In the genomic region with DNA sequence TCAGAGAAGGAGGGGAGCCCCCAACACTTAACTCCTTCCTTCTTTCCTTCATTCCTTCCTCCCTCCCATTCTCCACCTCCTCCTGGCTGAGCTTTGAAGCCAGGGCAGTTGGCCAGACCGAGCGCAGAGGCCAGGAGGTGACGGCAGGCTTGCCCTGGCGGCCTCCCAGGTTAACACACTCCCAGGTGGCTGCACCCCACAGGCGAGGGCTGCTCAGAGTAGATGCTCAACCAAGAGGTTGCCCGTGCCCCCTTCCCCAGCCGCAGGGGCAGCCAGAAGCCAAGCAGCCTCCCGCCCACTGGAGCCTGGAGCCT, we compare ENCODE assay signal across 8 cellular contexts. TPM values are rescaled to one million over a fixed set of nuclear protein-coding genes. Genes with fewer than 3 reads are reported as not detected.
DNase-seq lines count a peak whose midpoint lies in the region; TF ChIP-seq lines count a peak whose summit lies in the region.

No MANE protein-coding gene starts in this region.

- no peak for TF ChIP-seq RAD21 in liver (IDR thresholded peaks at IDR 0.05)

- H3K36me3 Mint-ChIP-seq in T-helper 2 cell treated with Interferon-gamma antibody and Interleukin-4, amounts not matched to agents 5 μg/mL and 100 μg/mL, for 36 hours (ENCODE audit: low read depth): no peaks in the 10 kb centered on the region

- H3K9me3 Mint-ChIP-seq in T-helper 2 cell treated with Interferon-gamma antibody and Interleukin-4, amounts not matched to agents 5 μg/mL and 100 μg/mL, for 36 hours: no peaks in the 10 kb centered on the region

- 10% methylated on average over 8 of the region's 8 CpGs for WGBS in liver
- 2 to 11% methylated on average over 5 to 7 of the region's 8 CpGs for WGBS in thyroid gland, 2 donors

- no peaks in the 10 kb centered on the region for H3K27me3 ChIP-seq in liver (ENCODE audit: control insufficient read depth in 4 of 4, insufficient read depth in 4 of 4, low read length in 3 of 4)
- H3K27me3 ChIP-seq in thyroid gland: no peaks in the 10 kb centered on the region

- TF ChIP-seq POLR2A in thyroid gland (IDR thresholded peaks at IDR 0.05): no peak

- H3K4me3 ChIP-seq in liver (ENCODE audit: low read depth in 1 of 3, low read length in 3 of 3) (no peak overlapping the region), thyroid gland (replicated peaks in 1 of 3) (peak overlapping the region in 1 of 3 donors; percentile 40)

- peaks cover 12 to 23% (median 16%) of the 10 kb centered on the region in 4 donors for H3K4me1 ChIP-seq in liver (ENCODE audit: control insufficient read depth in 4 of 4, insufficient read depth in 4 of 4, low read length in 3 of 4)
- peaks cover 15 to 24% of the 10 kb centered on the region in 2 donors for H3K4me1 ChIP-seq in thyroid gland

- H3K27ac ChIP-seq in angular gyrus (ENCODE audit: low read depth, low read length) (peak overlapping the region; percentile 38), liver (ENCODE audit: low read depth in 1 of 2, low read length in 2 of 2) (peak overlapping the region; percentile 1 to 66), thyroid gland (peak overlapping the region in 2 of 3 donors; percentile 71 to 76)

- H3K4me1 Mint-ChIP-seq in T-helper 2 cell treated with Interferon-gamma antibody and Interleukin-4, amounts not matched to agents 5 μg/mL and 100 μg/mL, for 36 hours (ENCODE audit: low read depth): peaks cover 14% of the 10 kb centered on the region

- no peak for TF ChIP-seq CTCF in liver (IDR thresholded peaks at IDR 0.05; ENCODE audit: low read depth, low read length, missing input control)
- TF ChIP-seq CTCF in thyroid gland (IDR thresholded peaks at IDR 0.05): no peak

- intact Hi-C loops in thyroid gland (cut with DNase I): loop anchor here (2.0 to 10.0 kb wide), 3 partner anchors 359 to 587 kb away; a partner anchor contains a TSS

- peak overlapping the region; percentile 82 for H3K4me3 Mint-ChIP-seq in T-helper 2 cell treated with Interferon-gamma antibody and Interleukin-4, amounts not matched to agents 5 μg/mL and 100 μg/mL, for 36 hours

- H3K9me3 ChIP-seq in liver (ENCODE audit: control insufficient read depth in 4 of 4, low read length in 3 of 4) (no peaks in the 10 kb centered on the region), thyroid gland (no peaks in the 10 kb centered on the region)

- H3K27me3 Mint-ChIP-seq in T-helper 2 cell treated with Interferon-gamma antibody and Interleukin-4, amounts not matched to agents 5 μg/mL and 100 μg/mL, for 36 hours (ENCODE audit: low read depth): peaks cover 6% of the 10 kb centered on the region

- H3K36me3 ChIP-seq in liver (ENCODE audit: control insufficient read depth in 4 of 4, insufficient read depth in 3 of 4, low read depth in 1 of 4, low read length in 3 of 4) (no peaks in the 10 kb centered on the region), thyroid gland (no peaks in the 10 kb centered on the region)

- H3K9ac ChIP-seq in liver (ENCODE audit: low read depth in 1 of 2, low read length in 2 of 2): no peak overlapping the region

- no peak for DNase-seq in T-helper 2 cell treated with Interferon-gamma antibody and Interleukin-4, amounts not matched to agents 5 μg/mL and 100 μg/mL, for 36 hours (ENCODE audit: low spot score)
- DNase-seq in T-helper 2 cell (no peak), thyroid gland (peak; percentile 57 to 64), medulla oblongata (ENCODE audit: extremely low spot score) (no peak), NCI-H345 (lab: John Stamatoyannopoulos, UW) (no peak), NCI-H1048 (lab: John Stamatoyannopoulos, UW) (no peak)

- H3K27ac Mint-ChIP-seq in T-helper 2 cell treated with Interferon-gamma antibody and Interleukin-4, amounts not matched to agents 5 μg/mL and 100 μg/mL, for 36 hours: peak overlapping the region; percentile 81

TF ChIP-seq in liver, 16 proteins besides CTCF, POLR2A, EP300 and RAD21:
- no peak for TF ChIP-seq SP1 (IDR thresholded peaks at IDR 0.05)
- TF ChIP-seq GABPA (IDR thresholded peaks at IDR 0.05 in 1 of 2, conservative IDR thresholded peaks at IDR 0.05 in 1 of 2): no peak
- no peak for TF ChIP-seq JUND (IDR thresholded peaks at IDR 0.05)
- TF ChIP-seq, protein P1, sequence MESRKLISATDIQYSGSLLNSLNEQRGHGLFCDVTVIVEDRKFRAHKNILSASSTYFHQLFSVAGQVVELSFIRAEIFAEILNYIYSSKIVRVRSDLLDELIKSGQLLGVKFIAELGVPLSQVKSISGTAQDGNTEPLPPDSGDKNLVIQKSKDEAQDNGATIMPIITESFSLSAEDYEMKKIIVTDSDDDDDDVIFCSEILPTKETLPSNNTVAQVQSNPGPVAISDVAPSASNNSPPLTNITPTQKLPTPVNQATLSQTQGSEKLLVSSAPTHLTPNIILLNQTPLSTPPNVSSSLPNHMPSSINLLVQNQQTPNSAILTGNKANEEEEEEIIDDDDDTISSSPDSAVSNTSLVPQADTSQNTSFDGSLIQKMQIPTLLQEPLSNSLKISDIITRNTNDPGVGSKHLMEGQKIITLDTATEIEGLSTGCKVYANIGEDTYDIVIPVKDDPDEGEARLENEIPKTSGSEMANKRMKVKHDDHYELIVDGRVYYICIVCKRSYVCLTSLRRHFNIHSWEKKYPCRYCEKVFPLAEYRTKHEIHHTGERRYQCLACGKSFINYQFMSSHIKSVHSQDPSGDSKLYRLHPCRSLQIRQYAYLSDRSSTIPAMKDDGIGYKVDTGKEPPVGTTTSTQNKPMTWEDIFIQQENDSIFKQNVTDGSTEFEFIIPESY (IDR thresholded peaks at IDR 0.05): no peak
- TF ChIP-seq, protein P2, sequence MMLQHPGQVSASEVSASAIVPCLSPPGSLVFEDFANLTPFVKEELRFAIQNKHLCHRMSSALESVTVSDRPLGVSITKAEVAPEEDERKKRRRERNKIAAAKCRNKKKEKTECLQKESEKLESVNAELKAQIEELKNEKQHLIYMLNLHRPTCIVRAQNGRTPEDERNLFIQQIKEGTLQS (IDR thresholded peaks at IDR 0.05): no peak
- no peak for TF ChIP-seq EGR1 (IDR thresholded peaks at IDR 0.05; ENCODE audit: low read depth in 2 of 2)
- peak; percentile 23 to 44 for TF ChIP-seq HNF4A (conservative IDR thresholded peaks at IDR 0.05)
- no peak for TF ChIP-seq FOXA1 (IDR thresholded peaks at IDR 0.05)
- TF ChIP-seq RXRA (IDR thresholded peaks at IDR 0.05): no peak
- TF ChIP-seq, protein P3, sequence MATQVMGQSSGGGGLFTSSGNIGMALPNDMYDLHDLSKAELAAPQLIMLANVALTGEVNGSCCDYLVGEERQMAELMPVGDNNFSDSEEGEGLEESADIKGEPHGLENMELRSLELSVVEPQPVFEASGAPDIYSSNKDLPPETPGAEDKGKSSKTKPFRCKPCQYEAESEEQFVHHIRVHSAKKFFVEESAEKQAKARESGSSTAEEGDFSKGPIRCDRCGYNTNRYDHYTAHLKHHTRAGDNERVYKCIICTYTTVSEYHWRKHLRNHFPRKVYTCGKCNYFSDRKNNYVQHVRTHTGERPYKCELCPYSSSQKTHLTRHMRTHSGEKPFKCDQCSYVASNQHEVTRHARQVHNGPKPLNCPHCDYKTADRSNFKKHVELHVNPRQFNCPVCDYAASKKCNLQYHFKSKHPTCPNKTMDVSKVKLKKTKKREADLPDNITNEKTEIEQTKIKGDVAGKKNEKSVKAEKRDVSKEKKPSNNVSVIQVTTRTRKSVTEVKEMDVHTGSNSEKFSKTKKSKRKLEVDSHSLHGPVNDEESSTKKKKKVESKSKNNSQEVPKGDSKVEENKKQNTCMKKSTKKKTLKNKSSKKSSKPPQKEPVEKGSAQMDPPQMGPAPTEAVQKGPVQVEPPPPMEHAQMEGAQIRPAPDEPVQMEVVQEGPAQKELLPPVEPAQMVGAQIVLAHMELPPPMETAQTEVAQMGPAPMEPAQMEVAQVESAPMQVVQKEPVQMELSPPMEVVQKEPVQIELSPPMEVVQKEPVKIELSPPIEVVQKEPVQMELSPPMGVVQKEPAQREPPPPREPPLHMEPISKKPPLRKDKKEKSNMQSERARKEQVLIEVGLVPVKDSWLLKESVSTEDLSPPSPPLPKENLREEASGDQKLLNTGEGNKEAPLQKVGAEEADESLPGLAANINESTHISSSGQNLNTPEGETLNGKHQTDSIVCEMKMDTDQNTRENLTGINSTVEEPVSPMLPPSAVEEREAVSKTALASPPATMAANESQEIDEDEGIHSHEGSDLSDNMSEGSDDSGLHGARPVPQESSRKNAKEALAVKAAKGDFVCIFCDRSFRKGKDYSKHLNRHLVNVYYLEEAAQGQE (IDR thresholded peaks at IDR 0.05): no peak
- no peak for TF ChIP-seq YY1 (IDR thresholded peaks at IDR 0.05)
- TF ChIP-seq NR2F2 (IDR thresholded peaks at IDR 0.05): peak; percentile 34
- TF ChIP-seq TAF1 (conservative IDR thresholded peaks at IDR 0.05): no peak
- TF ChIP-seq, protein P4, sequence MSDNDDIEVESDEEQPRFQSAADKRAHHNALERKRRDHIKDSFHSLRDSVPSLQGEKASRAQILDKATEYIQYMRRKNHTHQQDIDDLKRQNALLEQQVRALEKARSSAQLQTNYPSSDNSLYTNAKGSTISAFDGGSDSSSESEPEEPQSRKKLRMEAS (IDR thresholded peaks at IDR 0.05): no peak
- TF ChIP-seq HNF4G (IDR thresholded peaks at IDR 0.05): no peak
- no peak for TF ChIP-seq FOXA2 (IDR thresholded peaks at IDR 0.05)
TF ChIP-seq in liver: peak in this region for 2.

RNA-seq across cellular contexts. Expression of a gene that starts 6.3 kb away (rescaled TPM):
- total RNA-seq in liver (10 to 100 TPM in 1 of 2 donors, 1 to 10 TPM in 1; 2.6 to 10.2 TPM), thyroid gland (10 to 100 TPM; 12.6 to 29.7 (median 16.8) TPM)
- 1 to 10 TPM; 2.7 to 4.3 TPM for polyA plus RNA-seq in liver

RNA-seq across cellular contexts. Expression of a gene that starts 37.4 kb away (rescaled TPM):
- under 1 TPM in 1 of 2 donors, not detected in 1; 0.23 TPM for total RNA-seq in liver
- polyA plus RNA-seq in liver: 1 to 10 TPM in 1 of 2 donors, under 1 TPM in 1; 0.99 to 1.4 TPM
- 1 to 10 TPM in 2 of 4 donors, under 1 TPM in 1, not detected in 1; 0.93 to 3.7 (median 2.3) TPM for total RNA-seq in thyroid gland

Comparison
In these comparisons a context has a peak if more than half of its experiments do, and no peak if none do; other contexts are left out.
1. DNase-seq: peak in thyroid gland (2 of 2); none in T-helper 2 cell treated with Interferon-gamma antibody and Interleukin-4, amounts not matched to agents 5 μg/mL and 100 μg/mL, for 36 hours (single experiment), T-helper 2 cell (0 of 5), medulla oblongata (single experiment), NCI-H345 (single experiment) and NCI-H1048 (single experiment).
2. Peak in every context shown above with its lines, with median percentiles within 50 percentile points of each other: H3K27ac ChIP-seq.